Comparison of ENCODE assay signal across 18 cellular contexts in the genomic region with DNA sequence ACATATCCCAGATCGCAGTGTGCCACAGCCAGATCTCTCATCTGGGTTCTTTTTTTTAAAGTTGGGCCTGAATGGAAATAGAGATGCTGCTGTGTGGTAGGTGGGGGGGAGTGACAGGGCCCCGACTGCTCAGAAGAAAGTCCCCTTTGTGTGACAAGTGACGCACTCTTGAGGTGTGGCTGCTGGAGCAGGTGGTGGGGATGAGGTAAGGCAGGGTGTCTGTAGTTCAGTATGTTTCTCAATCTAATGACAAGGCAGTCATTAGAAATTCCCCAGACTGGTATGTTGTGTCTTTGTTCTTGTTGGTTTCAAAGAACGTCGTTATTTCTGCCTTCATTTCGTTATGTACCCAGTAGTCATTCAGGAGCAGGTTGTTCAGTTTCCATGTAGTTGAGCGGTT.
"Had no signal": no experiment of that assay in that cellular context is flagged by ENCODE, and none has a peak within 500 bp of the region (broad histone marks: within the 10 kb centered on the region; RNA-seq: fewer than 3 reads in every experiment).

No MANE protein-coding gene starts in this region.

- H3K27ac ChIP-seq: RWPE1 had no signal

- H3K9me2 ChIP-seq: SK-N-SH had no signal

- DNase-seq: KBM-7, MV-4-11, NCI-H1048, NCI-H1105, NCI-H1436 treated with DMSO at 0.1 percent for 48 hours, NCI-H187, NCI-H2029, NCI-H2081 treated with DMSO at 0.1 percent for 48 hours, NCI-H2171, NCI-H446 treated with DMSO at 0.1 percent for 48 hours, NCI-H524 treated with DMSO at 0.1 percent for 48 hours, NCI-H774, PC-3, SHP77, SK-N-SH, SW 1271, T-cell had no signal

- H3K4me3 Mint-ChIP-seq: T-cell had no signal

- H3K9ac ChIP-seq: SK-N-SH had no signal

- H3K9me3 ChIP-seq: SK-N-SH had no signal

- H3K9me3 Mint-ChIP-seq: T-cell had no signal

- H3K27ac Mint-ChIP-seq: T-cell had no signal

- H3K36me3 Mint-ChIP-seq: T-cell had no signal

- H3K4me2 ChIP-seq: SK-N-SH had no signal
